ENCODE assay signal across 23 cellular contexts in genomic region chr15:101807345-101807945, GRCh38. TPM values are rescaled to one million over a fixed set of nuclear protein-coding genes. Genes with fewer than 3 reads are reported as not detected.
DNase-seq lines count a peak whose midpoint lies in the region; ATAC-seq, FAIRE-seq and TF ChIP-seq lines count a peak whose summit lies in the region.
"Had no signal": no experiment of that assay in that cellular context is flagged by ENCODE, and none has a peak within 500 bp of the region (broad histone marks: within the 10 kb centered on the region; RNA-seq: fewer than 3 reads in every experiment).

No MANE protein-coding gene starts in this region.

- no TSS peak for BruUV-seq in K562 (replicated peaks; lab: Mats Ljungman, UMichigan)

- no peak for TF ChIP-seq POLR2A in K562 (conservative IDR thresholded peaks at IDR 0.05)

- no peak overlapping the region for H3K4me3 ChIP-seq in BJ (ENCODE audit: low read depth, low read length)
- no peak overlapping the region for H3K4me3 ChIP-seq in K562
- H3K4me3 ChIP-seq in osteoblast (ENCODE audit: insufficient read depth, low read length) = no peak overlapping the region
- no peak overlapping the region for H3K4me3 ChIP-seq in left lung
- H3K4me3 ChIP-seq: skin epidermis had no signal

- H3K4me2 ChIP-seq in K562 (ENCODE audit: insufficient read depth, low read length) (no peak overlapping the region), osteoblast (ENCODE audit: insufficient read depth, low read length) (no peak overlapping the region)

- no peak overlapping the region for H2AFZ ChIP-seq in K562 (ENCODE audit: low read depth, low read length)
- peak overlapping the region; percentile 51 for H2AFZ ChIP-seq in osteoblast (ENCODE audit: low read length)

- TF ChIP-seq EP300 in K562 (IDR thresholded peaks at IDR 0.05; ENCODE audit: low read length) = no peak

- in situ Hi-C loops in KBM-7 (cut with MboI; ENCODE audit: low pct_unique_long_range_greater_than_20kb, low sequenced_read_pairs) (no loop called here), K562 (cut with MboI) (no loop called here)

- 0% methylated on average over 10 of the region's 10 CpGs for WGBS in K562 (ENCODE audit: insufficient coverage, low coverage, missing lambda C conversion rate)

- H3K27me3 ChIP-seq in BJ (ENCODE audit: control insufficient read depth, insufficient read depth, low read length) = no peaks in the 10 kb centered on the region
- H3K27me3 ChIP-seq in K562 (ENCODE audit: control insufficient read depth in 2 of 2, insufficient read depth in 2 of 2, low read length in 2 of 2) = no peaks in the 10 kb centered on the region; a peak in 1 of 5 replicates
- no peaks in the 10 kb centered on the region for H3K27me3 ChIP-seq in osteoblast (ENCODE audit: insufficient read depth, low read length)
- H3K27me3 ChIP-seq in left lung = peaks cover 0 to 16% of the 10 kb centered on the region in 2 donors

- no peaks in the 10 kb centered on the region for H3K79me2 ChIP-seq in K562 (ENCODE audit: control insufficient read depth, insufficient read depth, low read length)
- no peaks in the 10 kb centered on the region for H3K79me2 ChIP-seq in osteoblast (ENCODE audit: insufficient read depth, low read length)

- CTCF ChIA-PET in BJ (lab: Yijun Ruan, JAX) (interaction anchor here (0.8 to 1.4 kb wide), 2 partner anchors 10 kb away, joined by 3 to 4 read pairs; no protein-coding TSS in a partner anchor), K562 (lab: Yijun Ruan, JAX; ENCODE audit: low intra/inter-chr PET ratio) (no interaction called here), GM10248 (lab: Yijun Ruan, JAX) (interaction anchor here (2.5 kb wide), 1 partner anchor 10 kb away, joined by 9 read pairs; no protein-coding TSS in a partner anchor)

- H3K9me1 ChIP-seq in K562 (ENCODE audit: control insufficient read depth, insufficient read depth, low read length) = no peaks in the 10 kb centered on the region

- peak; percentile 36 for DNase-seq in BJ (ENCODE audit: low read depth)
- peak; percentile 5 for DNase-seq in KBM-7
- no peak for DNase-seq in K562 (ENCODE audit: extremely low read depth in 1 of 4, low spot score in 3 of 4)
- DNase-seq in osteoblast (ENCODE audit: insufficient read length, low spot score, missing footprints) = no peak
- no peak for DNase-seq in left lung
- DNase-seq in inferior parietal cortex (ENCODE audit: extremely low spot score) = no peak
- DNase-seq in GM10248 (ENCODE audit: extremely low spot score) = no peak
- DNase-seq in cerebellum (ENCODE audit: low spot score) = no peak
- DNase-seq: activated B cell treated with CpG ODN at 0.5 μM for 24 hours; activated naive CD4-positive, alpha-beta T cell treated with Interleukin-2 at 50 U/mL for 16 hours; CD4-positive, alpha-beta T cell; effector memory CD8-positive, alpha-beta T cell; immature natural killer cell; NCI-H187 treated with DMSO at 0.1 percent for 48 hours; NCI-H524; nucleus accumbens; stimulated activated naive CD4-positive, alpha-beta T cell had no signal

- FAIRE-seq in K562 (lab: Jason Lieb, UNC) = no peak

- POLR2A ChIA-PET in BJ (lab: Charles Lee) = no interaction called here
- POLR2A ChIA-PET in K562 (lab: Yijun Ruan, JAX) = no interaction called here
- POLR2A ChIA-PET in GM10248 (lab: Yijun Ruan, JAX) = no interaction called here

- H3K9me3 ChIP-seq in K562 (replicated peaks; ENCODE audit: control insufficient read depth, insufficient read depth, low read depth, low read length) (no peaks in the 10 kb centered on the region), osteoblast (ENCODE audit: low read depth, low read length) (no peaks in the 10 kb centered on the region), left lung (no peaks in the 10 kb centered on the region)

- H3K36me3 ChIP-seq in BJ (ENCODE audit: control insufficient read depth, insufficient read depth, low read length) = no peaks in the 10 kb centered on the region
- no peaks in the 10 kb centered on the region for H3K36me3 ChIP-seq in K562 (ENCODE audit: control insufficient read depth, insufficient read depth, low read length)
- no peaks in the 10 kb centered on the region for H3K36me3 ChIP-seq in osteoblast (ENCODE audit: insufficient read depth, low read length)
- no peaks in the 10 kb centered on the region for H3K36me3 ChIP-seq in left lung

- H3K27ac ChIP-seq in K562 (ENCODE audit: extremely low read depth, low read depth, low read length) = no peak overlapping the region
- no peak overlapping the region for H3K27ac ChIP-seq in osteoblast (ENCODE audit: low read depth, low read length)
- no peak overlapping the region for H3K27ac ChIP-seq in left lung
- H3K27ac ChIP-seq: skin epidermis had no signal

- no peak for TF ChIP-seq RAD21 in K562 (CRISPR knock-in tag; conservative IDR thresholded peaks at IDR 0.05 in 1 of 2, IDR thresholded peaks at IDR 0.05 in 1 of 2)

- intact Hi-C loops in K562 (cut with micrococcal nuclease) (no loop called here), left lung (cut with DNase I) (no loop called here)

- no peak for TF ChIP-seq CTCF in BJ (IDR thresholded peaks at IDR 0.05; ENCODE audit: insufficient read depth, low read depth, low read length)
- no peak for TF ChIP-seq CTCF in K562 (IDR thresholded peaks at IDR 0.05 in 2 of 3, conservative IDR thresholded peaks at IDR 0.05 in 1 of 3; ENCODE audit: insufficient read depth in 2 of 3, low read depth in 1 of 3, low read length in 3 of 3)
- TF ChIP-seq CTCF in osteoblast (IDR thresholded peaks at IDR 0.05; ENCODE audit: extremely low read depth, low read depth, low read length) = no peak
- TF ChIP-seq CTCF in left lung (IDR thresholded peaks at IDR 0.05) = no peak
- TF ChIP-seq CTCF in GM10248 (IDR thresholded peaks at IDR 0.05; ENCODE audit: control extremely low read depth, extremely low read depth, low read depth, missing control alignments) = no peak

- H3K4me1 ChIP-seq in K562 (replicated peaks in 1 of 2; ENCODE audit: control insufficient read depth in 2 of 2, insufficient read depth in 2 of 2, low read length in 2 of 2) = no peaks in the 10 kb centered on the region
- H3K4me1 ChIP-seq in osteoblast (ENCODE audit: insufficient read depth, low read length) = peaks cover 7% of the 10 kb centered on the region
- H3K4me1 ChIP-seq in left lung = no peaks in the 10 kb centered on the region

- ATAC-seq in K562 = no peak
- no peak for ATAC-seq in left lung
- ATAC-seq: effector memory CD8-positive, alpha-beta T cell had no signal

- no peak overlapping the region for H3K9ac ChIP-seq in K562 (ENCODE audit: insufficient read depth in 1 of 2, low read depth in 2 of 2, low read length in 2 of 2)

- H4K20me1 ChIP-seq in K562 (replicated peaks; ENCODE audit: control insufficient read depth, insufficient read depth, low read length) (no peaks in the 10 kb centered on the region), osteoblast (ENCODE audit: insufficient read depth, low read length) (no peaks in the 10 kb centered on the region)

TF ChIP-seq in K562, 482 proteins besides CTCF, POLR2A, EP300 and RAD21:
- TF ChIP-seq CHD2 (IDR thresholded peaks at IDR 0.05; ENCODE audit: low read depth, low read length) (peak; percentile 78), CBFB (CRISPR knock-in tag; IDR thresholded peaks at IDR 0.05) (no peak)
TF ChIP-seq in K562: peak in this region for 1.

RNA-seq across cellular contexts. Expression of gene OR4F6, which starts 4.1 kb away (rescaled TPM):
- polyA plus RNA-seq in BJ (2011; rRNA removed) = not detected in 2 replicates
- not detected in 2 replicates for polyA minus RNA-seq in BJ (2011; rRNA and poly(A)+ RNA removed)
- not detected in 2 replicates for total RNA-seq in K562 (2011; cell fraction: chromatin; rRNA removed; ENCODE audit: low replicate concordance)
- total RNA-seq in K562 (2011; cell fraction: nucleolus; rRNA removed) = not detected in 2 replicates
- not detected in 2 replicates for total RNA-seq in K562 (2011; cell fraction: nucleoplasm; rRNA removed)
- not detected in 2 replicates for total RNA-seq in K562 (2014; rRNA removed)
- total RNA-seq in K562 (2014; rRNA removed; fragmentation: Illumina TruSeq; extraction: Trizol) = not detected in 2 replicates
- total RNA-seq in K562 (2015; rRNA removed; fragmentation: Illumina TruSeq; extraction: Trizol) = not detected in 2 replicates
- not detected in 2 replicates for total RNA-seq in K562 (2021)
- polyA plus RNA-seq in K562 (2011; rRNA removed) = not detected in 2 replicates
- not detected in 2 replicates for polyA plus RNA-seq in K562 (2011; cell fraction: cytosol; rRNA removed)
- not detected in 2 replicates for polyA plus RNA-seq in K562 (2011; cell fraction: nucleus; rRNA removed)
- polyA plus RNA-seq in K562 (2012) = not detected in 2 replicates
- not detected in 2 replicates for polyA plus RNA-seq in K562 (2014; fragmentation: Illumina TruSeq; extraction: Trizol)
- not detected for polyA plus RNA-seq in K562 (2014; fragmentation: Nextera tagmentation; extraction: Ambion mirVana)
- not detected in 2 replicates for polyA plus RNA-seq in K562 (2014; rRNA removed)
- not detected in 2 replicates for polyA minus RNA-seq in K562 (2011; rRNA and poly(A)+ RNA removed)
- not detected in 2 replicates for polyA minus RNA-seq in K562 (2011; cell fraction: cytosol; rRNA and poly(A)+ RNA removed)
- polyA minus RNA-seq in K562 (2011; cell fraction: nucleus; rRNA and poly(A)+ RNA removed) = not detected in 2 replicates
- total RNA-seq in osteoblast = not detected in 2 replicates
- total RNA-seq in left lung = not detected
- total RNA-seq in cerebellum = not detected
- total RNA-seq: activated B cell treated with CpG ODN at 0.5 μM for 24 hours; cardiac septum; CD4-positive, alpha-beta T cell; G401; glomerular endothelial cell; mesothelial cell of epicardium; urinary bladder had no signal
- polyA plus RNA-seq: immature natural killer cell, urinary bladder had no signal

RNA-seq across cellular contexts. Expression of gene OR4F15, which starts 4.6 kb away (rescaled TPM):
- not detected in 2 replicates for polyA plus RNA-seq in BJ (2011; rRNA removed)
- 0.21 TPM in 1 of 2 replicates, not detected in the other for polyA minus RNA-seq in BJ (2011; rRNA and poly(A)+ RNA removed)
- total RNA-seq in K562 (2011; cell fraction: chromatin; rRNA removed; ENCODE audit: low replicate concordance) = not detected in 2 replicates
- total RNA-seq in K562 (2011; cell fraction: nucleolus; rRNA removed) = not detected in 2 replicates
- not detected in 2 replicates for total RNA-seq in K562 (2011; cell fraction: nucleoplasm; rRNA removed)
- not detected in 2 replicates for total RNA-seq in K562 (2014; rRNA removed)
- not detected in 2 replicates for total RNA-seq in K562 (2014; rRNA removed; fragmentation: Illumina TruSeq; extraction: Trizol)
- total RNA-seq in K562 (2015; rRNA removed; fragmentation: Illumina TruSeq; extraction: Trizol) = not detected in 2 replicates
- total RNA-seq in K562 (2021) = not detected in 2 replicates
- polyA plus RNA-seq in K562 (2011; rRNA removed) = not detected in 2 replicates
- polyA plus RNA-seq in K562 (2011; cell fraction: cytosol; rRNA removed) = not detected in 2 replicates
- not detected in 2 replicates for polyA plus RNA-seq in K562 (2011; cell fraction: nucleus; rRNA removed)
- not detected in 2 replicates for polyA plus RNA-seq in K562 (2012)
- polyA plus RNA-seq in K562 (2014; fragmentation: Illumina TruSeq; extraction: Trizol) = not detected in 2 replicates
- not detected for polyA plus RNA-seq in K562 (2014; fragmentation: Nextera tagmentation; extraction: Ambion mirVana)
- polyA plus RNA-seq in K562 (2014; rRNA removed) = not detected in 2 replicates
- polyA minus RNA-seq in K562 (2011; rRNA and poly(A)+ RNA removed) = not detected in 2 replicates
- not detected in 2 replicates for polyA minus RNA-seq in K562 (2011; cell fraction: cytosol; rRNA and poly(A)+ RNA removed)
- polyA minus RNA-seq in K562 (2011; cell fraction: nucleus; rRNA and poly(A)+ RNA removed) = not detected in 2 replicates
- under 0.01 TPM in 1 of 2 replicates, not detected in the other for total RNA-seq in osteoblast
- total RNA-seq in left lung = not detected
- total RNA-seq in cerebellum = not detected
- total RNA-seq: activated B cell treated with CpG ODN at 0.5 μM for 24 hours; cardiac septum; CD4-positive, alpha-beta T cell; G401; glomerular endothelial cell; mesothelial cell of epicardium; urinary bladder had no signal
- polyA plus RNA-seq: immature natural killer cell, urinary bladder had no signal

Comparison
In these comparisons a context has a peak if more than half of its experiments do, and no peak if none do; other contexts are left out.
1. DNase-seq: peak in BJ (single experiment) and KBM-7 (single experiment); none in K562 (0 of 4), osteoblast (single experiment), left lung (0 of 2), inferior parietal cortex (single experiment), GM10248 (single experiment) and cerebellum (single experiment).